8 cellular contexts compared by ENCODE assay signal in the genomic region with DNA sequence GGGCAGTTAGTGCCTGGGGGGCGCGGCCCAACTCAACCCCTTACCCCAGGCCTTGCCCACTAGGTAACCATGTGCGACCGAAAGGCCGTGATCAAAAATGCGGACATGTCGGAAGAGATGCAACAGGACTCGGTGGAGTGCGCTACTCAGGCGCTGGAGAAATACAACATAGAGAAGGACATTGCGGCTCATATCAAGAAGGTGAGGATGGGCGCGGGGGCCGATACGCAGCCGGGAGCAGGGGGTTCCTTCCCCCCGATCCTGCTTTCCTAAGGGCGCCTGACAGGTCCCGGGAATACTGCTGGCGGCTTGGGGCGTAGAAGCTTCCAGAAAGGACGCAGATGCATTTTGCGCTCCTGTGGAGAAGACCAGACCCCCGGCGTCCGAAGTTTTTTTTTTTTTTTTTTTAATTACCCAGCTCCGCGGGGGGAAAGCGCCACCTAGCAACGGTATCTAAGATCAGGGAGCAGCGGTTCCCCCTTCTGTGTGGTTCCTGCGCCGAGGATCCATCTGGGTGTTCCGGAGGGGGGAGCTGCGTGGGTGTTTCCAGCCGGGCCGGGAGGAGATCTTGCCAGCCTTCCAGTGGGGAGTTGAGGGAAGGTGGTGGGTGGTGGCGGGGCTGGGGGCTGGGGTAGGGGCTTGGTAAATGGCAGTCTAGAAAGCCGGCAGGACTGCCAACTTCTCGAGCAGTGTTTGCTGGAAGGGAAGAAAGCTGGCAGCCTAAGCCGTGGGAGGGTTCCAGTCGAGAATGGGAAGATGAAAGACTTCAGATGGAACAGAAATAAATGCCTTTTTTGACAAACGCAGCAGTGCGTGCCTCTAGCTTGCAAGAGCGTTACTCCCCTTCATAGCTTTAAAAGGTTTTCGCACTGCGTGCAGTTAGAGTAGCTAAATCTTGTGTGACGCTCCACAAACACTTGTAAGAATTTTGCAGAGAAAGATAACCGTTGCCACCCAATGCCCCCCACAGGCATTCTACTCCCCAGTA. TPM values are rescaled to one million over a fixed set of nuclear protein-coding genes. Genes with fewer than 3 reads are reported as not detected.
DNase-seq lines count a peak whose midpoint lies in the region; ATAC-seq and TF ChIP-seq lines count a peak whose summit lies in the region.

No MANE protein-coding gene starts in this region.

- H3K4me3 ChIP-seq in liver (ENCODE audit: low read depth in 1 of 3, low read length in 3 of 3): peak overlapping the region; percentile 82 to 95 (median 85)

- H3K4me1 ChIP-seq in liver (ENCODE audit: control insufficient read depth in 4 of 4, insufficient read depth in 4 of 4, low read length in 3 of 4): peaks cover 0 to 19% (median 12%) of the 10 kb centered on the region in 4 donors

- H3K9me3 ChIP-seq in liver (ENCODE audit: control insufficient read depth in 4 of 4, low read length in 3 of 4): no peaks in the 10 kb centered on the region

- TF ChIP-seq CTCF in liver (IDR thresholded peaks at IDR 0.05; ENCODE audit: low read depth, low read length, missing input control): no peak

- peak overlapping the region; percentile 47 to 53 for H3K9ac ChIP-seq in liver (ENCODE audit: low read depth in 1 of 2, low read length in 2 of 2)

- H3K27ac ChIP-seq in liver (ENCODE audit: low read depth in 1 of 2, low read length in 2 of 2): peak overlapping the region; percentile 75 to 85

- peak; percentile 35 for DNase-seq in DMS114 treated with DMSO at 0.1 percent for 48 hours (lab: John Stamatoyannopoulos, UW; ENCODE audit: unreplicated experiment)
- DNase-seq in NCI-H1105 (lab: John Stamatoyannopoulos, UW): peak; percentile 19
- DNase-seq in activated CD4-positive, alpha-beta T cell treated with anti-CD3 and anti-CD28 coated beads for 48 hours: peak; percentile 43
- peak; percentile 20 for DNase-seq in dedifferentiated amniotic fluid mesenchymal stem cell (ENCODE audit: extremely low spot score)
- peak; percentile 19 to 34 for DNase-seq in stimulated activated CD4-positive, alpha-beta T cell treated with anti-CD3 and anti-CD28 coated beads, Interleukin-2, amount 100 ng/mL, for 48 hours
- no peak for DNase-seq in NCI-H1048 (lab: John Stamatoyannopoulos, UW)

- TF ChIP-seq RAD21 in liver (IDR thresholded peaks at IDR 0.05): peak; percentile 9 to 17

- no peaks in the 10 kb centered on the region for H3K27me3 ChIP-seq in liver (ENCODE audit: control insufficient read depth in 4 of 4, insufficient read depth in 4 of 4, low read length in 3 of 4)

- H3K36me3 ChIP-seq in liver (ENCODE audit: control insufficient read depth in 4 of 4, insufficient read depth in 3 of 4, low read depth in 1 of 4, low read length in 3 of 4): peaks cover 5 to 15% (median 8%) of the 10 kb centered on the region in 4 donors

- WGBS in liver: under 1% methylated on average over 49 of the region's 49 CpGs

- peak; percentile 27 for ATAC-seq in GM21723 (IDR thresholded peaks at IDR 0.05; ENCODE audit: unreplicated experiment)

TF ChIP-seq in liver, 16 proteins besides CTCF, POLR2A, EP300 and RAD21:
- TF ChIP-seq EGR1 (IDR thresholded peaks at IDR 0.05; ENCODE audit: low read depth in 2 of 2) (peak; percentile 20 to 73), RXRA (IDR thresholded peaks at IDR 0.05) (no peak)

RNA-seq across cellular contexts. Expression of a gene that starts 0.7 kb away (rescaled TPM):
- 100 to 1,000 TPM; 101 to 143 TPM for total RNA-seq in liver
- polyA plus RNA-seq in liver: 100 to 1,000 TPM; 224 to 275 TPM

RNA-seq across cellular contexts. Expression of a gene that starts 27.1 kb away (rescaled TPM):
- 10 to 100 TPM; 45.3 to 83.9 TPM for total RNA-seq in liver
- polyA plus RNA-seq in liver: 10 to 100 TPM; 62.6 to 98.5 TPM

RNA-seq across cellular contexts. Expression of a gene that starts 32.3 kb away (rescaled TPM):
- 10 to 100 TPM; 25.0 to 29.9 TPM for total RNA-seq in liver
- 10 to 100 TPM; 31.4 to 33.6 TPM for polyA plus RNA-seq in liver

RNA-seq across cellular contexts. Expression of a gene that starts 37.5 kb away (rescaled TPM):
- total RNA-seq in liver: 100 to 1,000 TPM; 102 to 157 TPM
- polyA plus RNA-seq in liver: 10 to 100 TPM; 48.0 to 49.6 TPM

RNA-seq across cellular contexts. Expression of a gene that starts 50.4 kb away (rescaled TPM):
- total RNA-seq in liver: 10 to 100 TPM; 13.0 to 15.5 TPM
- polyA plus RNA-seq in liver: 10 to 100 TPM in 1 of 2 donors, 1 to 10 TPM in 1; 8.9 to 13.5 TPM
